ENCODE assay signal across 28 cellular contexts in the genomic region with DNA sequence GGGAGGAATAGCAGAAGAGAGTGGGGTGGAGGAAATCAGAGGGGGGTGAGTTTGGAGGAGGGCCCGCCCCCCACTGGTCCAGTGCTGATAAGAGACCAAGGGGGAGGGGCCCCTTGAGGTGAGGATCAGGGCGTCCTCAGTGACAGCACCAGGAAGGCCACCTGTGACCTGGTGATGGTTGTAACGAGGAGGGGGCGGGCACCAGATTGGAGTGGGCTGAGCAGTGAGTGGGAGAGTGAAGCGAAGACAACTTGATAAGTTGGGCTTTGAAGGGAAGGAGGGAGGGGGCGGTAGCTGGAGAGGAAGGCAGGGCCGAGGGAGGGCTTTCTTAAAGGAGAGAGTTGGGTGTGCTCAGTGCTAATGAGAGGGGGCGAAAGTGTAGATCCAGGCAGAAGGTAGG. TPM values are rescaled to one million over a fixed set of nuclear protein-coding genes. Genes with fewer than 3 reads are reported as not detected.
"Had no signal": no experiment of that assay in that cellular context is flagged by ENCODE, and none has a peak within 500 bp of the region (broad histone marks: within the 10 kb centered on the region; RNA-seq: fewer than 3 reads in every experiment).

No MANE protein-coding gene starts in this region.

- H3K9me3 Mint-ChIP-seq: activated CD8-positive, alpha-beta T cell treated with anti-CD3 and anti-CD28 coated beads for 36 hours; activated naive CD4-positive, alpha-beta T cell treated with anti-CD3 and anti-CD28 coated beads, Interleukin-2, amount 10 ng/mL, durations not matched to agents 7 days and 5 days; activated T-helper 2 cell treated with anti-CD3 and anti-CD28 coated beads, Interferon-gamma antibody, Interleukin-2, Interleukin-4, amounts not matched to agents 10 μg/mL and 5 μg/mL and 100 μg/mL, durations not matched to agents 14 hours and 24 hours and 36 hours had no signal

- H3K36me3 ChIP-seq: WERI-Rb-1 had no signal

- H3K36me3 Mint-ChIP-seq: activated naive CD4-positive, alpha-beta T cell treated with anti-CD3 and anti-CD28 coated beads, Interleukin-2, amount 10 ng/mL, durations not matched to agents 7 days and 5 days; activated naive CD8-positive, alpha-beta T cell treated with anti-CD3 and anti-CD28 coated beads for 36 hours; T-cell had no signal

- H3K4me1 Mint-ChIP-seq: activated naive CD4-positive, alpha-beta T cell treated with anti-CD3 and anti-CD28 coated beads, Interleukin-2, amount 10 ng/mL, durations not matched to agents 7 days and 5 days; activated naive CD8-positive, alpha-beta T cell treated with anti-CD3 and anti-CD28 coated beads for 36 hours; T-cell had no signal

- H3K4me3 Mint-ChIP-seq: activated CD8-positive, alpha-beta T cell treated with anti-CD3 and anti-CD28 coated beads for 36 hours; activated naive CD4-positive, alpha-beta T cell treated with anti-CD3 and anti-CD28 coated beads, Interleukin-2, amount 10 ng/mL, durations not matched to agents 7 days and 5 days; activated naive CD8-positive, alpha-beta T cell treated with anti-CD3 and anti-CD28 coated beads for 36 hours; activated T-cell treated with anti-CD3 and anti-CD28 coated beads, Interleukin-2, amount 50 U/mL, for 72 hours; T-cell had no signal

- ATAC-seq: activated CD4-positive, CD25-positive, alpha-beta regulatory T cell treated with anti-CD3 and anti-CD28 coated beads, Interleukin-2, amount 50 U/mL, for 24 hours; activated CD8-positive, alpha-beta T cell treated with anti-CD3 and anti-CD28 coated beads for 36 hours; activated T-cell treated with anti-CD3 and anti-CD28 coated beads, Interleukin-2, amount 50 U/mL, for 72 hours; Panc1; Right ventricle myocardium inferior; T-cell had no signal

- H3K27ac Mint-ChIP-seq: activated CD8-positive, alpha-beta T cell treated with anti-CD3 and anti-CD28 coated beads for 36 hours; activated naive CD4-positive, alpha-beta T cell treated with anti-CD3 and anti-CD28 coated beads, Interleukin-2, amount 10 ng/mL, durations not matched to agents 7 days and 5 days; activated naive CD8-positive, alpha-beta T cell treated with anti-CD3 and anti-CD28 coated beads for 36 hours; activated T-cell treated with anti-CD3 and anti-CD28 coated beads, Interleukin-2, amount 50 U/mL, for 72 hours; activated T-helper 2 cell treated with anti-CD3 and anti-CD28 coated beads, Interferon-gamma antibody, Interleukin-2, Interleukin-4, amounts not matched to agents 10 μg/mL and 5 μg/mL and 100 μg/mL, durations not matched to agents 14 hours and 24 hours and 36 hours; T-cell had no signal

- H3K4me3 ChIP-seq: SK-N-MC had no signal

- H3K27ac ChIP-seq: SK-N-MC, WERI-Rb-1 had no signal

- DNase-seq: activated CD4-positive, alpha-beta T cell treated with anti-CD3 and anti-CD28 coated beads for 4 hours; activated CD8-positive, alpha-beta memory T cell treated with anti-CD3 and anti-CD28 coated beads, Interleukin-2, amount 50 U/mL, for 4 hours; activated CD8-positive, alpha-beta T cell treated with anti-CD3 and anti-CD28 coated beads for 36 hours; activated gamma-delta T cell treated with Interleukin-2 at 50 U/mL for 16 hours; activated naive CD4-positive, alpha-beta T cell treated with anti-CD3 and anti-CD28 coated beads, Interleukin-2, amount 10 ng/mL, durations not matched to agents 7 days and 5 days; activated naive CD8-positive, alpha-beta T cell treated with anti-CD3 and anti-CD28 coated beads for 36 hours; activated T-cell treated with anti-CD3 and anti-CD28 coated beads, Interleukin-2, amount 50 U/mL, for 72 hours; cerebellar nuclear complex; NCI-H1048; NCI-H146; NCI-H1930; NCI-H2171; NCI-H226; NCI-H526; NCI-H82; NK-92 treated with Interleukin-12 subunit alpha and Interleukin-12 subunit beta, amount 100 ng/mL, for 24 hours; OCI-M1; RPMI8226; T-cell; WERI-Rb-1 had no signal

RNA-seq across cellular contexts. Expression of a gene that starts 30.7 kb away (rescaled TPM):
- total RNA-seq: activated CD8-positive, alpha-beta T cell treated with anti-CD3 and anti-CD28 coated beads for 36 hours; activated T-cell treated with anti-CD3 and anti-CD28 coated beads, Interleukin-2, amount 50 U/mL, for 72 hours; activated T-helper 2 cell treated with anti-CD3 and anti-CD28 coated beads, Interferon-gamma antibody, Interleukin-2, Interleukin-4, amounts not matched to agents 10 μg/mL and 5 μg/mL and 100 μg/mL, durations not matched to agents 14 hours and 24 hours and 36 hours; M059J; NCI-H460; T-cell; T-helper 2 cell treated with Interferon-gamma antibody and Interleukin-4, amounts not matched to agents 100 ng/mL and 5 ng/mL, for 36 hours had no signal
